In the genomic region with DNA sequence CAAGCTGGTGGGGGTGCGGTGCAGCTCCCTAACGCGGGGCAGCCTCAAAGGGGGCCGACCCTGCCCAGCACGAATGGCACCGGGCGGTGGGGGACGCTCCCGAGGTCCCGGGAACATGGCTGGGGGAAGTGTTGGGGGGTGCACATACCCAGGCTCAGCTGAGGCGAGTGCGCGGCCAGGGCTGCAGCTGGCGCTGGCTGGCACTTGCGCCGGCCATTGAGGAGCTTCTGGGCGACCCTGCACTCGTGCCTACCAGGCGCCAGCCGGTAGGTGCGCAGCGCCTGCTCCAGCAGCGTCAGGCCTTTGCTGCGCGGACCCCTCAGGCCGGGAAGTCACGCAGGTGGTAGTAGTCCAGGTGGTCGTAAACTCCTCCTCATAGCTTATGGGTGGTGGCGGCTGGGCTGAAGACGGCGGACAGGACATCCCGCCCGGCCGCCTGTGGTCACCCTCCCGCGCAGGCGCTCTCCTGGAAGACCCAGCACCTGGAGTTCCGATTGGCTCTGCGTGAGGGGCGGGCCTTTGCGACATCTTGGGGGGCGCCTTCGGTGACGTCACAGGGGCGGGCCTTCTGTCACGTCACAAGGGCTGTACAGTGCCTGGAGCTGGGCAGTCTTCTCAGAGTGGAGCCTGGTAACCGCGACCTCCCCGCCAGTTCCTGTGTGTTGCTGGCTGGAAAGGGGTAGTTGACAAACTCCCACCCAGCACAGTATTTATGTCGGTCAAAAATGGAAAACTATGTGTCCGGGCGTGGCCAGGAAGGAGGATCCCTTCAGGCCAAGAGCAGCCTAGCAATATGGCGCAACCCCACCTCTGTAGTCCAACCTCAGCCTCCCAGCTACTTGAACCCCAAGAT, we compare ENCODE assay signal across 8 cellular contexts.
DNase-seq lines count a peak whose midpoint lies in the region; FAIRE-seq lines count a peak whose summit lies in the region.
"Not testable (repeated sequence)": the region's sequence is repeated elsewhere in the genome, so short reads cannot be mapped to it uniquely, and the experiment has no call there.

No MANE protein-coding gene starts in this region.

- H3K18ac ChIP-seq in neuronal stem cell (ENCODE audit: low read length): peak overlapping the region; percentile 89

- H3K14ac ChIP-seq in neuronal stem cell (ENCODE audit: low read length): peak overlapping the region; percentile 71

- H2AK5ac ChIP-seq in neuronal stem cell (ENCODE audit: low read depth, low read length): not testable (repeated sequence)

- H3K4me1 Mint-ChIP-seq in activated naive CD4-positive, alpha-beta T cell treated with anti-CD3 and anti-CD28 coated beads, Interleukin-2, amount 10 ng/mL, durations not matched to agents 7 days and 5 days: not testable (repeated sequence)

- H2AFZ ChIP-seq in neuronal stem cell (ENCODE audit: low read length): peak overlapping the region; percentile 90

- H3K27ac ChIP-seq in neuronal stem cell (replicated peaks; ENCODE audit: low read length): not testable (repeated sequence)
- H3K27ac ChIP-seq in stomach smooth muscle (ENCODE audit: low read length): peak overlapping the region; percentile 66

- H3K9me3 ChIP-seq in ES-I3 (ENCODE audit: control insufficient read depth, insufficient read depth, low read length); neuronal stem cell (replicated peaks in 1 of 2; ENCODE audit: control insufficient read depth in 2 of 2, insufficient read depth in 1 of 2, low read depth in 1 of 2, low read length in 2 of 2); stomach smooth muscle (ENCODE audit: control insufficient read depth in 2 of 2, low read length in 2 of 2): not testable (repeated sequence)

- not testable (repeated sequence) for H3K36me3 ChIP-seq in ES-I3 (ENCODE audit: insufficient read depth, low read length); neuronal stem cell (replicated peaks in 1 of 2; ENCODE audit: control insufficient read depth in 2 of 2, insufficient read depth in 2 of 2, low read length in 2 of 2); stomach smooth muscle (ENCODE audit: control insufficient read depth in 2 of 2, insufficient read depth in 2 of 2, low read length in 2 of 2)

- not testable (repeated sequence) for H2BK15ac ChIP-seq in neuronal stem cell (ENCODE audit: low read length)

- H3K27ac Mint-ChIP-seq in activated naive CD4-positive, alpha-beta T cell treated with anti-CD3 and anti-CD28 coated beads, Interleukin-2, amount 10 ng/mL, durations not matched to agents 7 days and 5 days: peak overlapping the region; percentile 90

- H3K36me3 Mint-ChIP-seq in activated naive CD4-positive, alpha-beta T cell treated with anti-CD3 and anti-CD28 coated beads, Interleukin-2, amount 10 ng/mL, durations not matched to agents 7 days and 5 days: not testable (repeated sequence)

- H3K4me3 ChIP-seq in neuronal stem cell (ENCODE audit: low read length in 2 of 2) (peak overlapping the region; percentile 71 to 95), stomach smooth muscle (ENCODE audit: low read length in 2 of 2) (peak overlapping the region; percentile 73 to 79)

- not testable (repeated sequence) for H4K8ac ChIP-seq in neuronal stem cell (ENCODE audit: low read depth, low read length)

- not testable (repeated sequence) for H3K79me1 ChIP-seq in neuronal stem cell (ENCODE audit: low read depth, low read length)

- DNase-seq in H4 (ENCODE audit: low spot score) (peak; percentile 89), LHCN-M2 (ENCODE audit: low read depth) (peak; percentile 87), SK-N-DZ (ENCODE audit: low spot score) (peak; percentile 93), frontal cortex (ENCODE audit: low spot score in 2 of 2) (peak; percentile 64 to 79), neuronal stem cell (ENCODE audit: low spot score) (peak; percentile 65)
- peak; percentile 93 for DNase-seq in activated naive CD4-positive, alpha-beta T cell treated with anti-CD3 and anti-CD28 coated beads, Interleukin-2, amount 10 ng/mL, durations not matched to agents 7 days and 5 days

- H3K9ac ChIP-seq in ES-I3 (ENCODE audit: low read depth, low read length) (peak overlapping the region; percentile 76), neuronal stem cell (ENCODE audit: low read depth, low read length, poor library complexity) (peak overlapping the region; percentile 93), stomach smooth muscle (ENCODE audit: low read length in 2 of 2) (peak overlapping the region; percentile 53 to 64)

- not testable (repeated sequence) for H3K4me1 ChIP-seq in ES-I3 (ENCODE audit: insufficient read depth, low read length); neuronal stem cell (ENCODE audit: control insufficient read depth in 2 of 2, insufficient read depth in 1 of 2, low read depth in 1 of 2, low read length in 2 of 2); stomach smooth muscle (ENCODE audit: control insufficient read depth, insufficient read depth, low read length)

- peak overlapping the region; percentile 25 for H3K4me2 ChIP-seq in neuronal stem cell (ENCODE audit: insufficient read depth, low read length, poor library complexity, severe bottlenecking)

- H3K4ac ChIP-seq in neuronal stem cell (ENCODE audit: low read length): not testable (repeated sequence)

- H3K23ac ChIP-seq in neuronal stem cell (ENCODE audit: low read depth, low read length, poor library complexity): peak overlapping the region; percentile 43

- H3K27me3 ChIP-seq in neuronal stem cell (ENCODE audit: control insufficient read depth in 3 of 3, insufficient read depth in 3 of 3, low read depth in 1 of 3, low read length in 3 of 3); stomach smooth muscle (ENCODE audit: control insufficient read depth in 1 of 2, insufficient read depth in 2 of 2, low read length in 2 of 2): not testable (repeated sequence)

- not testable (repeated sequence) for FAIRE-seq in frontal cortex (lab: Jason Lieb, UNC)

- no CpG with 5 or more reads among the region's 53 CpGs for WGBS in neuronal stem cell (ENCODE audit: extremely low coverage in 2 of 2, insufficient read length in 2 of 2, insufficient replicate concordance in 1 of 2), 2 donors

- not testable (repeated sequence) for H2BK5ac ChIP-seq in neuronal stem cell (ENCODE audit: low read length)

- CTCF ChIA-PET in activated naive CD4-positive, alpha-beta T cell treated with anti-CD3 and anti-CD28 coated beads, Interleukin-2, amount 10 ng/mL, durations not matched to agents 7 days and 5 days (lab: Charles Lee): not testable (repeated sequence)

- not testable (repeated sequence) for H3K9me3 Mint-ChIP-seq in activated naive CD4-positive, alpha-beta T cell treated with anti-CD3 and anti-CD28 coated beads, Interleukin-2, amount 10 ng/mL, durations not matched to agents 7 days and 5 days

- peak overlapping the region; percentile 79 for H3K4me3 Mint-ChIP-seq in activated naive CD4-positive, alpha-beta T cell treated with anti-CD3 and anti-CD28 coated beads, Interleukin-2, amount 10 ng/mL, durations not matched to agents 7 days and 5 days

- H4K91ac ChIP-seq in neuronal stem cell (ENCODE audit: low read depth, low read length, poor library complexity): not testable (repeated sequence)

- not testable (repeated sequence) for H2BK120ac ChIP-seq in neuronal stem cell (ENCODE audit: low read depth, low read length)

- H3K27me3 Mint-ChIP-seq in activated naive CD4-positive, alpha-beta T cell treated with anti-CD3 and anti-CD28 coated beads, Interleukin-2, amount 10 ng/mL, durations not matched to agents 7 days and 5 days: not testable (repeated sequence)

- peak overlapping the region; percentile 41 for H2BK12ac ChIP-seq in neuronal stem cell (ENCODE audit: low read length)
